Comparison of ENCODE assay signal across 27 cellular contexts in genomic region chr20:55266361-55266760, GRCh38.
"Had no signal": no experiment of that assay in that cellular context is flagged by ENCODE, and none has a peak within 500 bp of the region (broad histone marks: within the 10 kb centered on the region; RNA-seq: fewer than 3 reads in every experiment).

No MANE protein-coding gene starts in this region.

- H3K4me3 ChIP-seq: PC-9, Peyer's patch, SJSA1, SK-N-MC had no signal

- H3K36me3 ChIP-seq: Peyer's patch, SJSA1 had no signal

- H2AFZ ChIP-seq: PC-9 had no signal

- H3K4me2 ChIP-seq: PC-9 had no signal

- H3K4me1 ChIP-seq: Peyer's patch, SJSA1 had no signal

- H3K27me3 ChIP-seq: Peyer's patch, SJSA1 had no signal

- H3K27ac ChIP-seq: PC-9, Peyer's patch, SJSA1, SK-N-MC had no signal

- H3K9me3 ChIP-seq: Peyer's patch had no signal

- DNase-seq: KBM-7; MV-4-11; NCI-H1048; NCI-H1105; NCI-H1417; NCI-H1436 treated with DMSO at 0.1 percent for 48 hours; NCI-H1694 treated with DMSO at 0.1 percent for 48 hours; NCI-H1930; NCI-H2081; NCI-H2107; NCI-H2171; NCI-H226; NCI-H446; NCI-H510A; NCI-H524 treated with DMSO at 0.1 percent for 48 hours; NCI-H69; NCI-H774; NK-92 treated with Interleukin-12 subunit alpha and Interleukin-12 subunit beta, amount 100 ng/mL, for 24 hours; OCI-M1; PC-9; Peyer's patch; Right ventricle myocardium superior; RPMI8226; SIG-M5; T-helper 2 cell had no signal
